25 cellular contexts compared by ENCODE assay signal in genomic region chr17:9032151-9032550, GRCh38.
"Had no signal": no experiment of that assay in that cellular context is flagged by ENCODE, and none has a peak within 500 bp of the region (broad histone marks: within the 10 kb centered on the region; RNA-seq: fewer than 3 reads in every experiment).

No MANE protein-coding gene starts in this region.

- ATAC-seq: esophagus mucosa; left cardiac atrium; left lung; mucosa of descending colon; right lobe of liver; stimulated activated memory B cell treated with anti-CD40 and anti-IgM and Interleukin-4, amounts not matched to agents 10 μg/mL and 1 μg/mL and 100 μg/mL, for 72 hours; stimulated activated naive CD8-positive, alpha-beta T cell treated with anti-CD3 and anti-CD28 coated beads, Interleukin-15, Interleukin-2, amounts not matched to agents 100 U/mL and 50 U/mL, for 24 hours had no signal

- H3K36me3 Mint-ChIP-seq: mesothelial cell of epicardium; neural progenitor cell; stimulated activated memory B cell treated with anti-CD40 and anti-IgM and Interleukin-4, amounts not matched to agents 10 μg/mL and 1 μg/mL and 100 μg/mL, for 72 hours had no signal

- DNase-seq: central memory CD4-positive, alpha-beta T cell; dorsolateral prefrontal cortex; effector CD4-positive, alpha-beta T cell; foreskin melanocyte; left cardiac atrium; left lung; mesenchymal stem cell; mucosa of descending colon; naive B cell; right lobe of liver; stimulated activated CD4-positive, alpha-beta T cell treated with anti-CD3 and anti-CD28 coated beads, Interleukin-2, amount 100 ng/mL, for 24 hours; stimulated activated CD4-positive, alpha-beta T cell treated with anti-CD3 and anti-CD28 coated beads, Interleukin-4, amount 100 ng/mL, for 24 hours; stimulated activated naive CD8-positive, alpha-beta T cell treated with anti-CD3 and anti-CD28 coated beads, Interleukin-15, Interleukin-2, amounts not matched to agents 100 U/mL and 50 U/mL, for 24 hours; thyroid gland had no signal

- H3K9me3 ChIP-seq: left lung, mucosa of descending colon, prostate gland, right lobe of liver, suprapubic skin, thyroid gland had no signal

- H3K36me3 ChIP-seq: left lung, neural progenitor cell, prostate gland, right lobe of liver, suprapubic skin, thyroid gland had no signal

- H3K4me1 Mint-ChIP-seq: mesothelial cell of epicardium; stimulated activated memory B cell treated with anti-CD40 and anti-IgM and Interleukin-4, amounts not matched to agents 10 μg/mL and 1 μg/mL and 100 μg/mL, for 72 hours had no signal

- H3K4me3 ChIP-seq: dorsolateral prefrontal cortex, hepatocyte, left lung, mucosa of descending colon, neural progenitor cell, prostate gland, right lobe of liver, suprapubic skin, thyroid gland had no signal

- H3K27me3 ChIP-seq: right lobe of liver, suprapubic skin, thyroid gland had no signal

- H3K9ac ChIP-seq: neural progenitor cell, parathyroid adenoma had no signal

- H3K4me1 ChIP-seq: left lung, parathyroid adenoma, prostate gland, right lobe of liver, suprapubic skin, thyroid gland had no signal

- H3K27ac ChIP-seq: dorsolateral prefrontal cortex, epithelial cell of prostate, hepatocyte, left lung, neural progenitor cell, parathyroid adenoma, prostate gland, right lobe of liver, suprapubic skin, thyroid gland had no signal

- H3K27ac Mint-ChIP-seq: mesothelial cell of epicardium; naive B cell; nephron; stimulated activated memory B cell treated with anti-CD40 and anti-IgM and Interleukin-4, amounts not matched to agents 10 μg/mL and 1 μg/mL and 100 μg/mL, for 72 hours; type B pancreatic cell had no signal

- H3K4me3 Mint-ChIP-seq: mesothelial cell of epicardium; naive B cell; nephron; neural progenitor cell; stimulated activated memory B cell treated with anti-CD40 and anti-IgM and Interleukin-4, amounts not matched to agents 10 μg/mL and 1 μg/mL and 100 μg/mL, for 72 hours; type B pancreatic cell had no signal
